Comparison of ENCODE assay signal across 8 cellular contexts in the genomic region with DNA sequence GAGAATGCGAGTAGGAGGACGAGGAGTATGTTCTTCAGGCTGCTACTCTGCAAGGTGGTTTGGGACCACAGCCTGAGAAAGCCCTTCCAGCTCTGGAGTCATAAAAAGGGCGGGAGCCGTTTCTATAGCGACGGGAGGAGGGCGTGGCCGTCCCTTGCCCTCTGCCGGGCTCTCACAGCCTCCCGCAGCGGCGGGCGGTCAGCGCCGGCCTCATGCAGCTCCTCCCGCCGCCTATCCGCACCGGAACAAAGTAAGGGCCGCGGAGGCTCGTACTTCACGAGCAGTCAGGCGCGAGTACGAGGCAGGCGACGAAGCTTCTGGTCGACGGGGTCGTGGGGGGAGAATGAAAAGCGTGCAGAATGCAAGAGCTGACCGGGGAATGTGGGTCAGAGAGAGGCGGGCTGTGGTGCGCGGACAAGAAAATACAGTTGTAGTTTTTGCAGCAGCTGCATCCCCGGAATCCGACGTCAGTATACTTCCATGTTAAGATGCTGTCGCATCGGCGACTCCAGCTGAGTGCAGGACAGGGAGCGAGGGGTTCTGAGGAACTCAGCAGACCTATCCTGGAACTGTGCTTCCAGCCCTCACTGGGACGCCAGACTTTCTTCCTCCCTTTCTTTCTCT. TPM values are rescaled to one million over a fixed set of nuclear protein-coding genes. Genes with fewer than 3 reads are reported as not detected.
DNase-seq lines count a peak whose midpoint lies in the region; ATAC-seq and TF ChIP-seq lines count a peak whose summit lies in the region.

A gene with protein sequence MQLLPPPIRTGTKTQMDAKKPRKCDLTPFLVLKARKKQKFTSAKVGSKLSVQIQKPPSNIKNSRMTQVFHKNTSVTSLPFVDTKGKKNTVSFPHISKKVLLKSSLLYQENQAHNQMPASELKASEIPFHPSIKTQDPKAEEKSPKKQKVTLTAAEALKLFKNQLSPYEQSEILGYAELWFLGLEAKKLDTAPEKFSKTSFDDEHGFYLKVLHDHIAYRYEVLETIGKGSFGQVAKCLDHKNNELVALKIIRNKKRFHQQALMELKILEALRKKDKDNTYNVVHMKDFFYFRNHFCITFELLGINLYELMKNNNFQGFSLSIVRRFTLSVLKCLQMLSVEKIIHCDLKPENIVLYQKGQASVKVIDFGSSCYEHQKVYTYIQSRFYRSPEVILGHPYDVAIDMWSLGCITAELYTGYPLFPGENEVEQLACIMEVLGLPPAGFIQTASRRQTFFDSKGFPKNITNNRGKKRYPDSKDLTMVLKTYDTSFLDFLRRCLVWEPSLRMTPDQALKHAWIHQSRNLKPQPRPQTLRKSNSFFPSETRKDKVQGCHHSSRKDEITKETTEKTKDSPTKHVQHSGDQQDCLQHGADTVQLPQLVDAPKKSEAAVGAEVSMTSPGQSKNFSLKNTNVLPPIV (plus strand): TSS at position 175 of the 624 bp plus-strand sequence. CDS start 38 bp downstream, at position 213.

- no peak within 1 kb of the TSS for H3K4me3 Mint-ChIP-seq in activated naive CD4-positive, alpha-beta T cell treated with anti-CD3 and anti-CD28 coated beads, Interleukin-2, amount 10 ng/mL, durations not matched to agents 7 days and 5 days

- peaks cover 24% of the 10 kb centered on the region for H3K36me3 Mint-ChIP-seq in activated naive CD4-positive, alpha-beta T cell treated with anti-CD3 and anti-CD28 coated beads, Interleukin-2, amount 10 ng/mL, durations not matched to agents 7 days and 5 days

- WGBS in suprapubic skin: 10% methylated on average over 38 of the region's 44 CpGs

- no peak for TF ChIP-seq CTCF in suprapubic skin (IDR thresholded peaks at IDR 0.05)

- H3K9me3 ChIP-seq in suprapubic skin: no peaks in the 10 kb centered on the region

- DNase-seq in activated naive CD4-positive, alpha-beta T cell treated with anti-CD3 and anti-CD28 coated beads, Interleukin-2, amount 10 ng/mL, durations not matched to agents 7 days and 5 days: peak; percentile 30
- DNase-seq in activated naive CD4-positive, alpha-beta T cell treated with Interleukin-2 at 50 U/mL for 16 hours: no peak
- DNase-seq in SK-MEL-5 (ENCODE audit: low read depth, low spot score) (no peak), erythroblast (lab: John Stamatoyannopoulos, UW) (peak; percentile 77 to 83), medulla oblongata (ENCODE audit: extremely low spot score) (peak; percentile 88), suprapubic skin (ENCODE audit: low spot score in 2 of 2) (peak in 1 of 2 donors; percentile 74)

- peak within 1 kb of the TSS; percentile 34 for H3K4me3 ChIP-seq in suprapubic skin

- peaks cover 25% of the 10 kb centered on the region for H3K4me1 Mint-ChIP-seq in activated naive CD4-positive, alpha-beta T cell treated with anti-CD3 and anti-CD28 coated beads, Interleukin-2, amount 10 ng/mL, durations not matched to agents 7 days and 5 days

- CTCF ChIA-PET in activated naive CD4-positive, alpha-beta T cell treated with anti-CD3 and anti-CD28 coated beads, Interleukin-2, amount 10 ng/mL, durations not matched to agents 7 days and 5 days (lab: Charles Lee): no interaction called here

- no peak within 1 kb of the TSS for H3K27ac ChIP-seq in suprapubic skin

- TF ChIP-seq EP300 in suprapubic skin (IDR thresholded peaks at IDR 0.05): no peak

- H3K27ac Mint-ChIP-seq in activated naive CD4-positive, alpha-beta T cell treated with anti-CD3 and anti-CD28 coated beads, Interleukin-2, amount 10 ng/mL, durations not matched to agents 7 days and 5 days: no peak within 1 kb of the TSS

- H3K27me3 ChIP-seq in suprapubic skin: no peaks in the 10 kb centered on the region

- ATAC-seq in HG03521 (IDR thresholded peaks at IDR 0.05; ENCODE audit: unreplicated experiment): no peak
- ATAC-seq in GM19035 (IDR thresholded peaks at IDR 0.05; ENCODE audit: unreplicated experiment): no peak

- no peaks in the 10 kb centered on the region for H3K36me3 ChIP-seq in suprapubic skin

- in situ Hi-C loops in SK-MEL-5 (cut with HindIII; ENCODE audit: low pct_unique_long_range_greater_than_20kb, low sequenced_read_pairs): no loop called here

- TF ChIP-seq POLR2A in erythroblast (IDR thresholded peaks at IDR 0.05; ENCODE audit: low read length): no peak
- no peak for TF ChIP-seq POLR2A in suprapubic skin (IDR thresholded peaks at IDR 0.05)

- no peaks in the 10 kb centered on the region for H3K9me3 Mint-ChIP-seq in activated naive CD4-positive, alpha-beta T cell treated with anti-CD3 and anti-CD28 coated beads, Interleukin-2, amount 10 ng/mL, durations not matched to agents 7 days and 5 days

- H3K4me1 ChIP-seq in suprapubic skin: peaks cover 10% of the 10 kb centered on the region

- peaks cover 13% of the 10 kb centered on the region for H3K27me3 Mint-ChIP-seq in activated naive CD4-positive, alpha-beta T cell treated with anti-CD3 and anti-CD28 coated beads, Interleukin-2, amount 10 ng/mL, durations not matched to agents 7 days and 5 days

RNA-seq across cellular contexts. Expression of the gene that starts here (rescaled TPM):
- 61.5 and 72.2 TPM in 2 replicates for total RNA-seq in SK-MEL-5 (2014; rRNA removed; shearing (Covaris generic))
- polyA plus RNA-seq in SK-MEL-5 (2015; cell fraction: cytosol; rRNA removed): 22.4 and 39.2 TPM in 2 replicates
- polyA plus RNA-seq in SK-MEL-5 (2015; cell fraction: nucleus; rRNA removed): 59.5 and 87.6 TPM in 2 replicates
- total RNA-seq in suprapubic skin: 10 to 100 TPM; 16.7 to 31.3 (median 20.1) TPM

Comparison
In these comparisons a context has a peak if more than half of its experiments do, and no peak if none do; other contexts are left out.
1. DNase-seq: peak in activated naive CD4-positive, alpha-beta T cell treated with anti-CD3 and anti-CD28 coated beads, Interleukin-2, amount 10 ng/mL, durations not matched to agents 7 days and 5 days (single experiment), erythroblast (2 of 2) and medulla oblongata (single experiment); none in activated naive CD4-positive, alpha-beta T cell treated with Interleukin-2 at 50 U/mL for 16 hours (single experiment) and SK-MEL-5 (single experiment).